1 cellular context compared by ENCODE assay signal in genomic region chr6:139374357-139375238, GRCh38.
TF ChIP-seq lines count a peak whose summit lies in the region.

Gene CITED2 (minus strand): TSS chr6:139374648. CDS start chr6:139373944, 704 bp downstream.

TF ChIP-seq in K562, 482 proteins besides CTCF, POLR2A, EP300 and RAD21 (continued from another document and continues in another):
- TF ChIP-seq, protein P1, sequence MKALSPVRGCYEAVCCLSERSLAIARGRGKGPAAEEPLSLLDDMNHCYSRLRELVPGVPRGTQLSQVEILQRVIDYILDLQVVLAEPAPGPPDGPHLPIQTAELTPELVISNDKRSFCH (CRISPR knock-in tag; IDR thresholded peaks at IDR 0.05) = no peak
- TF ChIP-seq, protein P1 (tag; IDR thresholded peaks at IDR 0.05) = peak; percentile 72; the same call in 1 of the 2 replicates
- TF ChIP-seq RB1 (IDR thresholded peaks at IDR 0.05; ENCODE audit: low read depth) (peak; percentile 85), PRMT5 (CRISPR knock-in tag; IDR thresholded peaks at IDR 0.05) (no peak), NELFE (IDR thresholded peaks at IDR 0.05; ENCODE audit: insufficient read depth, insufficient read length) (peak; percentile 86), NCOR1 (IDR thresholded peaks at IDR 0.05) (peak; percentile 59), TAF15 (IDR thresholded peaks at IDR 0.05; ENCODE audit: low read depth, low read length) (no peak), BRF1 (IDR thresholded peaks at IDR 0.05; ENCODE audit: borderline replicate concordance, extremely low read depth, insufficient read length) (no peak), CHD4 (IDR thresholded peaks at IDR 0.05; ENCODE audit: insufficient read depth, insufficient replicate concordance, low read depth, low read length, poor library complexity, severe bottlenecking) (no peak), FOXP4 (CRISPR knock-in tag; IDR thresholded peaks at IDR 0.05; ENCODE audit: borderline replicate concordance) (peak; percentile 36; the same call in 1 of the 2 replicates), ELF2 (CRISPR knock-in tag; IDR thresholded peaks at IDR 0.05) (peak; percentile 75), U2AF1 (optimal IDR thresholded peaks at IDR 0.05; ENCODE audit: low read depth, low read length) (no peak), U2AF2 (optimal IDR thresholded peaks at IDR 0.05; ENCODE audit: low read depth, low read length) (no peak), TBP (optimal IDR thresholded peaks at IDR 0.05; ENCODE audit: low read depth, low read length) (peak; percentile 99), IRF9 (tag; IDR thresholded peaks at IDR 0.05) (no peak), CBFA2T3 (IDR thresholded peaks at IDR 0.05) (no peak), ZNF79 (CRISPR knock-in tag; IDR thresholded peaks at IDR 0.05; ENCODE audit: low read depth) (no peak), NCOA4 (IDR thresholded peaks at IDR 0.05; ENCODE audit: partially characterized antibody) (no peak), TCF3 (CRISPR knock-in tag; IDR thresholded peaks at IDR 0.05) (peak; percentile 51; the same call in 1 of the 2 replicates), RBM22 (IDR thresholded peaks at IDR 0.05; ENCODE audit: low read depth, low read length, poor library complexity, severe bottlenecking) (peak; percentile 98), EWSR1 (IDR thresholded peaks at IDR 0.05; ENCODE audit: borderline replicate concordance, low read depth, partially characterized antibody) (no peak), ZNF282 (CRISPR knock-in tag; IDR thresholded peaks at IDR 0.05) (no peak; the same call in 1 of the 2 replicates), ZNF407 (IDR thresholded peaks at IDR 0.05; ENCODE audit: low read depth) (no peak), ELK3 (CRISPR knock-in tag; IDR thresholded peaks at IDR 0.05) (no peak), SAFB2 (IDR thresholded peaks at IDR 0.05; ENCODE audit: borderline replicate concordance, low read depth, low read length, severe bottlenecking) (no peak), ZNF561 (CRISPR knock-in tag; conservative IDR thresholded peaks at IDR 0.05) (no peak), ELF4 (CRISPR knock-in tag; IDR thresholded peaks at IDR 0.05) (no peak), ZNF589 (CRISPR knock-in tag; IDR thresholded peaks at IDR 0.05; ENCODE audit: low read depth) (peak; percentile 74; the same call in 1 of the 2 replicates), HIVEP1 (CRISPR knock-in tag; IDR thresholded peaks at IDR 0.05) (no peak), MAZ (CRISPR knock-in tag; conservative IDR thresholded peaks at IDR 0.05 in 1 of 2, IDR thresholded peaks at IDR 0.05 in 1 of 2) (peak; percentile 83 to 90), RFX5 (IDR thresholded peaks at IDR 0.05; ENCODE audit: low read depth, low read length) (no peak), CREB1 (IDR thresholded peaks at IDR 0.05) (0 out of 2 replicates have a peak, but pooled peaks have one; percentile 51), CREB1 (CRISPR knock-in tag; IDR thresholded peaks at IDR 0.05) (no peak), ADNP (tag; IDR thresholded peaks at IDR 0.05) (no peak), SAFB (IDR thresholded peaks at IDR 0.05; ENCODE audit: borderline replicate concordance, low read depth, low read length) (no peak), POLR3G (IDR thresholded peaks at IDR 0.05; ENCODE audit: extremely low read depth, insufficient read length, insufficient replicate concordance) (no peak), EP400 (IDR thresholded peaks at IDR 0.05) (peak; percentile 83; the same call in 1 of the 2 replicates), ZNF316 (IDR thresholded peaks at IDR 0.05) (no peak), ZNF75A (CRISPR knock-in tag; IDR thresholded peaks at IDR 0.05) (no peak), FOSL1 (tag; conservative IDR thresholded peaks at IDR 0.05) (0 out of 2 replicates have a peak, but pooled peaks have one; percentile 7), PHF8 (IDR thresholded peaks at IDR 0.05; ENCODE audit: borderline replicate concordance, low read length) (peak; percentile 83), ESRRB (CRISPR knock-in tag; IDR thresholded peaks at IDR 0.05; ENCODE audit: borderline replicate concordance) (no peak), POLR2AphosphoS5 (IDR thresholded peaks at IDR 0.05; ENCODE audit: control insufficient read depth, insufficient read depth, low read depth, low read length) (peak; percentile 99), ATF3 (IDR thresholded peaks at IDR 0.05) (no peak), ATF3 (CRISPR knock-in tag; conservative IDR thresholded peaks at IDR 0.05) (peak; percentile 80), MYC (IDR thresholded peaks at IDR 0.05; ENCODE audit: low read depth, low read length) (peak; percentile 95), MYC (CRISPR knock-in tag; IDR thresholded peaks at IDR 0.05; ENCODE audit: borderline replicate concordance, low read depth) (peak; percentile 79; the same call in 1 of the 2 replicates), ZBED1 (IDR thresholded peaks at IDR 0.05) (peak; percentile 96)
- TF ChIP-seq, protein P2, sequence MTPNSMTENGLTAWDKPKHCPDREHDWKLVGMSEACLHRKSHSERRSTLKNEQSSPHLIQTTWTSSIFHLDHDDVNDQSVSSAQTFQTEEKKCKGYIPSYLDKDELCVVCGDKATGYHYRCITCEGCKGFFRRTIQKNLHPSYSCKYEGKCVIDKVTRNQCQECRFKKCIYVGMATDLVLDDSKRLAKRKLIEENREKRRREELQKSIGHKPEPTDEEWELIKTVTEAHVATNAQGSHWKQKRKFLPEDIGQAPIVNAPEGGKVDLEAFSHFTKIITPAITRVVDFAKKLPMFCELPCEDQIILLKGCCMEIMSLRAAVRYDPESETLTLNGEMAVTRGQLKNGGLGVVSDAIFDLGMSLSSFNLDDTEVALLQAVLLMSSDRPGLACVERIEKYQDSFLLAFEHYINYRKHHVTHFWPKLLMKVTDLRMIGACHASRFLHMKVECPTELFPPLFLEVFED (CRISPR knock-in tag; conservative IDR thresholded peaks at IDR 0.05) = 0 out of 2 replicates have a peak, but pooled peaks have one; percentile 25
- TF ChIP-seq, protein P3, sequence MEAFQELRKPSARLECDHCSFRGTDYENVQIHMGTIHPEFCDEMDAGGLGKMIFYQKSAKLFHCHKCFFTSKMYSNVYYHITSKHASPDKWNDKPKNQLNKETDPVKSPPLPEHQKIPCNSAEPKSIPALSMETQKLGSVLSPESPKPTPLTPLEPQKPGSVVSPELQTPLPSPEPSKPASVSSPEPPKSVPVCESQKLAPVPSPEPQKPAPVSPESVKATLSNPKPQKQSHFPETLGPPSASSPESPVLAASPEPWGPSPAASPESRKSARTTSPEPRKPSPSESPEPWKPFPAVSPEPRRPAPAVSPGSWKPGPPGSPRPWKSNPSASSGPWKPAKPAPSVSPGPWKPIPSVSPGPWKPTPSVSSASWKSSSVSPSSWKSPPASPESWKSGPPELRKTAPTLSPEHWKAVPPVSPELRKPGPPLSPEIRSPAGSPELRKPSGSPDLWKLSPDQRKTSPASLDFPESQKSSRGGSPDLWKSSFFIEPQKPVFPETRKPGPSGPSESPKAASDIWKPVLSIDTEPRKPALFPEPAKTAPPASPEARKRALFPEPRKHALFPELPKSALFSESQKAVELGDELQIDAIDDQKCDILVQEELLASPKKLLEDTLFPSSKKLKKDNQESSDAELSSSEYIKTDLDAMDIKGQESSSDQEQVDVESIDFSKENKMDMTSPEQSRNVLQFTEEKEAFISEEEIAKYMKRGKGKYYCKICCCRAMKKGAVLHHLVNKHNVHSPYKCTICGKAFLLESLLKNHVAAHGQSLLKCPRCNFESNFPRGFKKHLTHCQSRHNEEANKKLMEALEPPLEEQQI (IDR thresholded peaks at IDR 0.05) = peak; percentile 79; the same call in 1 of the 2 replicates
